Comparison of ENCODE assay signal across 24 cellular contexts in the genomic region with DNA sequence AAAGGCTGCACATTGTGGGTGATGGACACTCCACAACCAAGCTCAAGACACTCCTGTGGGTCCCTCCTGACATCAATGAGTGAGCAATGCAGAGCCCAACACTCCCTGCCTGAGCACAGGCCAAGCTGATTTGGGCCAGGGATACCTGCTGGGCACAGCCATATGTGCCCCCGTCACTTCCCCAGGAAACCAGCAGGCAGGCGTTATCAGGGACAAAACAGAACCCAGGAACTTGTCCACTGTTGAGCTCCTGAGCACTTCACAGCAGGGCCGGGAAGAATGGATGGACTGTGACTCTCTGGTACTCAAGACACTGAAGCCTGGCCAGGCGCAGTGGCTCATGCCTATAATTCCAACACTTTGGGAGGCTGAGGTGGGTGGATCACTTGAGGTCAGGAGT.
"Had no signal": no experiment of that assay in that cellular context is flagged by ENCODE, and none has a peak within 500 bp of the region (broad histone marks: within the 10 kb centered on the region; RNA-seq: fewer than 3 reads in every experiment).

No MANE protein-coding gene starts in this region.

- FAIRE-seq: endometrium, islet of Langerhans, pancreas had no signal

- H3K36me3 ChIP-seq: esophagus muscularis mucosa, gastrocnemius medialis, heart right ventricle, neural progenitor cell, pancreas, stomach, thoracic aorta, transverse colon had no signal

- H3K9ac ChIP-seq: neural progenitor cell had no signal

- H3K4me1 ChIP-seq: psoas muscle had no signal

- DNase-seq: effector CD8-positive, alpha-beta T cell; gastrocnemius medialis; heart right ventricle; hypothalamus; kidney glomerular epithelial cell; naive thymus-derived CD4-positive, alpha-beta T cell; occipital lobe; pancreas; psoas muscle; retina; stimulated activated CD4-positive, alpha-beta T cell treated with anti-CD3 and anti-CD28 coated beads, Interleukin-2, amount 100 ng/mL, for 24 hours; stimulated activated CD4-positive, alpha-beta T cell treated with anti-CD3 and anti-CD28 coated beads, Interleukin-4, amount 100 ng/mL, for 4 hours; stimulated activated naive B cell treated with anti-CD40 and anti-IgM and Interleukin-4, amounts not matched to agents 10 μg/mL and 1 μg/mL and 100 μg/mL, for 72 hours; stomach; substantia nigra; transverse colon had no signal

- H3K27me3 ChIP-seq: esophagus muscularis mucosa, gastrocnemius medialis, heart right ventricle, neural progenitor cell, pancreas, stomach, transverse colon had no signal

- H3K4me2 ChIP-seq: neural progenitor cell had no signal

- H3K4me3 ChIP-seq: coronary artery, esophagus muscularis mucosa, gastrocnemius medialis, heart right ventricle, neural progenitor cell, pancreas, psoas muscle, skin epidermis, stomach, thoracic aorta, transverse colon had no signal

- H2AFZ ChIP-seq: neural progenitor cell had no signal

- ATAC-seq: gastrocnemius medialis; heart right ventricle; naive thymus-derived CD4-positive, alpha-beta T cell; pancreas; sciatic nerve; stimulated activated naive B cell treated with anti-CD40 and anti-IgM and Interleukin-4, amounts not matched to agents 10 μg/mL and 1 μg/mL and 100 μg/mL, for 72 hours had no signal

- H3K27ac ChIP-seq: coronary artery, gastrocnemius medialis, heart right ventricle, neural progenitor cell, pancreas, psoas muscle, skin epidermis, stomach, thoracic aorta, transverse colon had no signal

- H3K9me3 ChIP-seq: esophagus muscularis mucosa, gastrocnemius medialis, pancreas, psoas muscle, stomach, thoracic aorta, transverse colon had no signal
